ENCODE assay signal across 34 cellular contexts in genomic region chr13:85500716-85501256, GRCh38.
"Had no signal": no experiment of that assay in that cellular context is flagged by ENCODE, and none has a peak within 500 bp of the region (broad histone marks: within the 10 kb centered on the region; RNA-seq: fewer than 3 reads in every experiment).

No MANE protein-coding gene starts in this region.

- H3K4me3 ChIP-seq: breast epithelium, heart left ventricle, left ventricle myocardium inferior, pancreas, prostate gland, skin epidermis, upper lobe of left lung, vagina had no signal

- H3K9me3 Mint-ChIP-seq: activated CD4-positive, alpha-beta T cell treated with anti-CD3 and anti-CD28 coated beads, Interleukin-2, amount 10 ng/mL, durations not matched to agents 24 days and 14 days; activated naive CD4-positive, alpha-beta T cell treated with anti-CD3 and anti-CD28 coated beads, Interleukin-2, amount 50 U/mL, for 24 hours; activated naive CD8-positive, alpha-beta T cell treated with anti-CD3 and anti-CD28 coated beads, Interleukin-2, amount 50 U/mL, for 24 hours; activated T-cell treated with anti-CD3 and anti-CD28 coated beads, Interleukin-2, amount 50 U/mL, for 24 hours; activated T-helper 17 cell treated with anti-CD3 and anti-CD28 coated beads, Interleukin-2, amount 50 U/mL, for 72 hours; stimulated activated effector memory CD8-positive, alpha-beta T cell treated with anti-CD3 and anti-CD28 coated beads, Interleukin-12 subunit alpha, Interleukin-12 subunit beta, amount 100 ng/mL, for 72 hours; stimulated activated naive CD8-positive, alpha-beta T cell treated with anti-CD3 and anti-CD28 coated beads, Interleukin-15, Interleukin-2, amounts not matched to agents 100 ng/mL and 50 ng/mL, for 24 hours had no signal

- H3K4me3 Mint-ChIP-seq: activated CD4-positive, alpha-beta memory T cell treated with anti-CD3 and anti-CD28 coated beads, Interleukin-2, amount 10 ng/mL, durations not matched to agents 7 days and 5 days; activated CD4-positive, alpha-beta T cell treated with anti-CD3 and anti-CD28 coated beads, Interleukin-2, amount 10 ng/mL, durations not matched to agents 24 days and 14 days; activated naive CD4-positive, alpha-beta T cell treated with anti-CD3 and anti-CD28 coated beads, Interleukin-2, amount 50 U/mL, for 24 hours; activated naive CD8-positive, alpha-beta T cell treated with anti-CD3 and anti-CD28 coated beads, Interleukin-2, amount 50 U/mL, for 24 hours; activated T-cell treated with anti-CD3 and anti-CD28 coated beads, Interleukin-2, amount 50 U/mL, for 24 hours; activated T-helper 17 cell treated with anti-CD3 and anti-CD28 coated beads, Interleukin-2, amount 50 U/mL, for 72 hours; nephron; stimulated activated effector memory CD8-positive, alpha-beta T cell treated with anti-CD3 and anti-CD28 coated beads, Interleukin-12 subunit alpha, Interleukin-12 subunit beta, amount 100 ng/mL, for 72 hours; stimulated activated naive CD8-positive, alpha-beta T cell treated with anti-CD3 and anti-CD28 coated beads, Interleukin-15, Interleukin-2, amounts not matched to agents 100 ng/mL and 50 ng/mL, for 24 hours; T-helper 17 cell had no signal

- H3K27me3 Mint-ChIP-seq: activated CD4-positive, alpha-beta memory T cell treated with anti-CD3 and anti-CD28 coated beads, Interleukin-2, amount 10 ng/mL, durations not matched to agents 7 days and 5 days; activated CD4-positive, alpha-beta T cell treated with anti-CD3 and anti-CD28 coated beads, Interleukin-2, amount 10 ng/mL, durations not matched to agents 24 days and 14 days; activated naive CD4-positive, alpha-beta T cell treated with anti-CD3 and anti-CD28 coated beads, Interleukin-2, amount 50 U/mL, for 24 hours; activated naive CD8-positive, alpha-beta T cell treated with anti-CD3 and anti-CD28 coated beads, Interleukin-2, amount 50 U/mL, for 24 hours; activated T-cell treated with anti-CD3 and anti-CD28 coated beads, Interleukin-2, amount 50 U/mL, for 24 hours; activated T-helper 17 cell treated with anti-CD3 and anti-CD28 coated beads, Interleukin-2, amount 50 U/mL, for 72 hours; stimulated activated naive CD8-positive, alpha-beta T cell treated with anti-CD3 and anti-CD28 coated beads, Interleukin-15, Interleukin-2, amounts not matched to agents 100 ng/mL and 50 ng/mL, for 24 hours; T-helper 17 cell had no signal

- H3K27ac ChIP-seq: breast epithelium, heart left ventricle, left ventricle myocardium inferior, neutrophil, pancreas, prostate gland, skin epidermis, upper lobe of left lung, vagina, WERI-Rb-1 had no signal

- ATAC-seq: activated naive CD8-positive, alpha-beta T cell treated with anti-CD3 and anti-CD28 coated beads, Interleukin-2, amount 50 U/mL, for 24 hours; activated T-helper 17 cell treated with anti-CD3 and anti-CD28 coated beads, Interleukin-2, amount 50 U/mL, for 72 hours; heart left ventricle; pancreas; sciatic nerve; stimulated activated effector memory CD8-positive, alpha-beta T cell treated with anti-CD3 and anti-CD28 coated beads, Interleukin-12 subunit alpha, Interleukin-12 subunit beta, amount 100 ng/mL, for 72 hours; T-helper 17 cell had no signal

- H3K27ac Mint-ChIP-seq: activated CD4-positive, alpha-beta memory T cell treated with anti-CD3 and anti-CD28 coated beads, Interleukin-2, amount 10 ng/mL, durations not matched to agents 7 days and 5 days; activated CD4-positive, alpha-beta T cell treated with anti-CD3 and anti-CD28 coated beads, Interleukin-2, amount 10 ng/mL, durations not matched to agents 24 days and 14 days; activated naive CD4-positive, alpha-beta T cell treated with anti-CD3 and anti-CD28 coated beads, Interleukin-2, amount 50 U/mL, for 24 hours; activated naive CD8-positive, alpha-beta T cell treated with anti-CD3 and anti-CD28 coated beads, Interleukin-2, amount 50 U/mL, for 24 hours; activated T-cell treated with anti-CD3 and anti-CD28 coated beads, Interleukin-2, amount 50 U/mL, for 24 hours; activated T-helper 17 cell treated with anti-CD3 and anti-CD28 coated beads, Interleukin-2, amount 50 U/mL, for 72 hours; nephron; stimulated activated effector memory CD8-positive, alpha-beta T cell treated with anti-CD3 and anti-CD28 coated beads, Interleukin-12 subunit alpha, Interleukin-12 subunit beta, amount 100 ng/mL, for 72 hours; stimulated activated naive CD8-positive, alpha-beta T cell treated with anti-CD3 and anti-CD28 coated beads, Interleukin-15, Interleukin-2, amounts not matched to agents 100 ng/mL and 50 ng/mL, for 24 hours; T-helper 17 cell had no signal

- H3K36me3 Mint-ChIP-seq: activated naive CD4-positive, alpha-beta T cell treated with anti-CD3 and anti-CD28 coated beads, Interleukin-2, amount 50 U/mL, for 24 hours; stimulated activated effector memory CD8-positive, alpha-beta T cell treated with anti-CD3 and anti-CD28 coated beads, Interleukin-12 subunit alpha, Interleukin-12 subunit beta, amount 100 ng/mL, for 72 hours had no signal

- H3K36me3 ChIP-seq: breast epithelium, heart left ventricle, left ventricle myocardium inferior, neutrophil, pancreas, prostate gland, upper lobe of left lung, vagina, WERI-Rb-1 had no signal

- H3K9me3 ChIP-seq: neutrophil, pancreas, prostate gland, upper lobe of left lung, vagina had no signal

- H3K27me3 ChIP-seq: breast epithelium, heart left ventricle, neutrophil, pancreas, upper lobe of left lung, vagina had no signal

- H3K4me1 ChIP-seq: breast epithelium, heart left ventricle, left ventricle myocardium inferior, pancreas, prostate gland, upper lobe of left lung, vagina had no signal

- DNase-seq: activated CD4-positive, alpha-beta memory T cell treated with anti-CD3 and anti-CD28 coated beads, Interleukin-2, amount 10 ng/mL, durations not matched to agents 7 days and 5 days; activated CD4-positive, alpha-beta T cell treated with anti-CD3 and anti-CD28 coated beads, Interleukin-2, amount 10 ng/mL, durations not matched to agents 24 days and 14 days; activated CD4-positive, CD25-positive, alpha-beta regulatory T cell treated with anti-CD3 and anti-CD28 coated beads, Interleukin-2, amount 50 U/mL, for 72 hours; activated CD8-positive, alpha-beta memory T cell treated with anti-CD3 and anti-CD28 coated beads, Interleukin-2, amount 50 U/mL, for 48 hours; activated naive CD8-positive, alpha-beta T cell treated with anti-CD3 and anti-CD28 coated beads, Interleukin-2, amount 50 U/mL, for 24 hours; activated T-cell treated with anti-CD3 and anti-CD28 coated beads, Interleukin-2, amount 50 U/mL, for 24 hours; amygdala; dermis blood vessel endothelial cell; effector CD4-positive, alpha-beta T cell; erythroblast; heart left ventricle; left ventricle myocardium inferior; pancreas; retina; stimulated activated CD4-positive, alpha-beta T cell treated with anti-CD3 and anti-CD28 coated beads, Interleukin-4, amount 100 ng/mL, for 24 hours; substantia nigra; T-helper 17 cell; T1000; upper lobe of left lung; WERI-Rb-1 had no signal

- FAIRE-seq: colon, endometrium, islet of Langerhans had no signal

- H3K4me1 Mint-ChIP-seq: activated CD4-positive, alpha-beta memory T cell treated with anti-CD3 and anti-CD28 coated beads, Interleukin-2, amount 10 ng/mL, durations not matched to agents 7 days and 5 days; activated CD4-positive, alpha-beta T cell treated with anti-CD3 and anti-CD28 coated beads, Interleukin-2, amount 10 ng/mL, durations not matched to agents 24 days and 14 days; activated naive CD4-positive, alpha-beta T cell treated with anti-CD3 and anti-CD28 coated beads, Interleukin-2, amount 50 U/mL, for 24 hours; activated naive CD8-positive, alpha-beta T cell treated with anti-CD3 and anti-CD28 coated beads, Interleukin-2, amount 50 U/mL, for 24 hours; activated T-helper 17 cell treated with anti-CD3 and anti-CD28 coated beads, Interleukin-2, amount 50 U/mL, for 72 hours; stimulated activated effector memory CD8-positive, alpha-beta T cell treated with anti-CD3 and anti-CD28 coated beads, Interleukin-12 subunit alpha, Interleukin-12 subunit beta, amount 100 ng/mL, for 72 hours; T-helper 17 cell had no signal
